Comparison of ENCODE assay signal across 22 cellular contexts in genomic region chr14:95302667-95303066, GRCh38.
"Had no signal": no experiment of that assay in that cellular context is flagged by ENCODE, and none has a peak within 500 bp of the region (broad histone marks: within the 10 kb centered on the region; RNA-seq: fewer than 3 reads in every experiment).

No MANE protein-coding gene starts in this region.

- H3K36me3 ChIP-seq: gastroesophageal sphincter, heart left ventricle, lower lobe of right lung, tibial nerve had no signal

- H3K4me3 ChIP-seq: gastroesophageal sphincter, heart left ventricle, lower lobe of right lung, tibial nerve had no signal

- H3K27me3 ChIP-seq: tibial nerve had no signal

- H3K9me3 ChIP-seq: gastroesophageal sphincter, heart left ventricle, lower lobe of right lung, tibial nerve had no signal

- ATAC-seq: activated CD8-positive, alpha-beta T cell treated with anti-CD3 and anti-CD28 coated beads, Interleukin-2, amount 10 ng/mL, durations not matched to agents 7 days and 5 days; activated naive CD8-positive, alpha-beta T cell treated with anti-CD3 and anti-CD28 coated beads, Interleukin-2, amount 50 U/mL, for 24 hours; gastroesophageal sphincter; heart left ventricle; left colon; lower lobe of right lung; naive thymus-derived CD8-positive, alpha-beta T cell; right cardiac atrium; stimulated activated naive CD8-positive, alpha-beta T cell treated with anti-CD3 and anti-CD28 coated beads, Interleukin-15, Interleukin-2, amounts not matched to agents 100 U/mL and 50 U/mL, for 24 hours had no signal

- H3K4me3 Mint-ChIP-seq: activated CD8-positive, alpha-beta T cell treated with anti-CD3 and anti-CD28 coated beads, Interleukin-2, amount 10 ng/mL, durations not matched to agents 7 days and 5 days; activated naive CD8-positive, alpha-beta T cell treated with anti-CD3 and anti-CD28 coated beads, Interleukin-2, amount 50 U/mL, for 24 hours; activated T-helper 1 cell treated with anti-CD3 and anti-CD28 coated beads, Interleukin-12 subunit alpha, Interleukin-12 subunit beta, Interleukin-2, Interleukin-4 antibody, amounts not matched to agents 30 ng/mL and 10 ng/mL and 1 ng/mL, durations not matched to agents 14 hours and 24 hours and 36 hours; brain; naive thymus-derived CD8-positive, alpha-beta T cell had no signal

- H3K36me3 Mint-ChIP-seq: brain; naive thymus-derived CD8-positive, alpha-beta T cell had no signal

- DNase-seq: activated CD4-positive, alpha-beta T cell treated with anti-CD3 and anti-CD28 coated beads for 1 hour; activated CD4-positive, alpha-beta T cell treated with anti-CD3 and anti-CD28 coated beads, Interleukin-2, amount 50 U/mL, for 1 hour; activated CD8-positive, alpha-beta T cell treated with anti-CD3 and anti-CD28 coated beads, Interleukin-2, amount 10 ng/mL, durations not matched to agents 7 days and 5 days; activated gamma-delta T cell; activated naive CD4-positive, alpha-beta T cell treated with anti-CD3 and anti-CD28 coated beads, Interleukin-2, amount 50 U/mL, for 16 hours; activated naive CD8-positive, alpha-beta T cell treated with anti-CD3 and anti-CD28 coated beads, Interleukin-2, amount 50 U/mL, for 24 hours; central memory CD4-positive, alpha-beta T cell; heart left ventricle; lower lobe of right lung; mesendoderm; naive thymus-derived CD8-positive, alpha-beta T cell; right cardiac atrium; stimulated activated CD4-positive, alpha-beta T cell treated with anti-CD3 and anti-CD28 coated beads, Interleukin-12 subunit alpha, Interleukin-12 subunit beta, amount 100 ng/mL, for 4 hours; stimulated activated CD4-positive, alpha-beta T cell treated with anti-CD3 and anti-CD28 coated beads, Interleukin-4, amount 100 ng/mL, for 4 hours; stimulated activated naive CD8-positive, alpha-beta T cell treated with anti-CD3 and anti-CD28 coated beads, Interleukin-15, Interleukin-2, amounts not matched to agents 100 U/mL and 50 U/mL, for 24 hours; T-helper 1 cell had no signal

- H3K27ac ChIP-seq: epithelial cell of prostate, heart left ventricle, lower lobe of right lung had no signal

- H3K9me3 Mint-ChIP-seq: activated naive CD8-positive, alpha-beta T cell treated with anti-CD3 and anti-CD28 coated beads, Interleukin-2, amount 50 U/mL, for 24 hours; activated T-helper 1 cell treated with anti-CD3 and anti-CD28 coated beads, Interleukin-12 subunit alpha, Interleukin-12 subunit beta, Interleukin-2, Interleukin-4 antibody, amounts not matched to agents 30 ng/mL and 10 ng/mL and 1 ng/mL, durations not matched to agents 14 hours and 24 hours and 36 hours; naive thymus-derived CD8-positive, alpha-beta T cell had no signal

- H3K27ac Mint-ChIP-seq: activated CD8-positive, alpha-beta T cell treated with anti-CD3 and anti-CD28 coated beads, Interleukin-2, amount 10 ng/mL, durations not matched to agents 7 days and 5 days; activated naive CD8-positive, alpha-beta T cell treated with anti-CD3 and anti-CD28 coated beads, Interleukin-2, amount 50 U/mL, for 24 hours; activated T-helper 1 cell treated with anti-CD3 and anti-CD28 coated beads, Interleukin-12 subunit alpha, Interleukin-12 subunit beta, Interleukin-2, Interleukin-4 antibody, amounts not matched to agents 30 ng/mL and 10 ng/mL and 1 ng/mL, durations not matched to agents 14 hours and 24 hours and 36 hours; naive thymus-derived CD8-positive, alpha-beta T cell had no signal
